8 cellular contexts compared by ENCODE assay signal in the genomic region with DNA sequence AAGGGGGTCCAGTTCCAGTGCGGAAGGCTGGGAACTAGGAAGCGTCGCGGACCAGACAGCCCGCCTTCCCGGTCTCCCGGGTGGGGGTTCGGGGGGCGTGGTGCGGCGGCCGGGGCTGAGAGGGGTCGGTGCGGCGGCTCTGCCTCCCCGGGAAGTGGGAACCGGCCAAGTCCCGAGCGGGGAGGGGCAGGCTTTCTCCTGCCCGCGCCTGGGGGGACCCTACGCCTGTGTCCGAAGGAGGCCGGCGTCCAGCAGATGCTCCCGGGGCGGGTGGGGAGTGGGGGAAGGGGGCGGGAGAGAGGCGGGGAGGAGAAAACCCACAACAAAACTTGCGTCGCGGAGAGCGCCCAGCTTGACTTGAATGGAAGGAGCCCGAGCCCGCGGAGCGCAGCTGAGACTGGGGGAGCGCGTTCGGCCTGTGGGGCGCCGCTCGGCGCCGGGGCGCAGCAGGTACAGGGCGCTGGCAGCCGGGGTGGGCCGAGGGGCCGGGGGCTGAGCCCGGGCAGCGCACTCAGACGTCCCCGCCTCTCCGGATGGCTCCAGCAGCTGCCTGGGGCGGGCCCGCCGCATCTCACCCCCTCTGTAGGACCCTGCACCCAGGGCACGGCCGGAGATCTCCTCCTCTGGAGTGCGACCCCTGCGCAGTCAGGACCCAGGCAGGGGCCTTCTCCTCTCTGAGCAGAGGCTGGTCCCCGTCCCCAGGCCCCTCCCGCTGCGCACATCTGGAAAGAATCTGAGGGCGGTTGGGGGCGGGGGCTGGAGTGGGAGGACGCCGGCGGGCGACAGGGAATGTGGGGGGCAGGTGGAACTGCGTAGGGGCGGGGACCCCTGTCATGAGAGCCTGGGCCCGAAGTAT. TPM values are rescaled to one million over a fixed set of nuclear protein-coding genes. Genes with fewer than 3 reads are reported as not detected.
DNase-seq lines count a peak whose midpoint lies in the region; ATAC-seq and TF ChIP-seq lines count a peak whose summit lies in the region.

Gene PODN, plus strand, starts transcription at position 355 of the 856 bp plus-strand sequence. CDS start 7,643 bp downstream, outside the sequence.

- peaks cover 7% of the 10 kb centered on the region for H3K27me3 ChIP-seq in muscle layer of duodenum (ENCODE audit: low read depth, low read length)

- H3K36me3 ChIP-seq in muscle layer of duodenum (ENCODE audit: control insufficient read depth in 1 of 2, insufficient read depth in 2 of 2, low read length in 2 of 2) = no peaks in the 10 kb centered on the region

- in situ Hi-C loops in G401 (cut with HindIII; ENCODE audit: low sequenced_read_pairs) = no loop called here

- DNase-seq in AG09309 (ENCODE audit: low read depth) (no peak), M059J (ENCODE audit: low read depth) (peak; percentile 12), epithelial cell of esophagus (ENCODE audit: low read depth) (peak; percentile 22), NAMALWA (ENCODE audit: low spot score) (no peak), G401 (ENCODE audit: low spot score) (no peak), NCI-H1092 (lab: John Stamatoyannopoulos, UW) (no peak)

- TF ChIP-seq CTCF in AG09309 (IDR thresholded peaks at IDR 0.05; ENCODE audit: control insufficient read depth, insufficient read depth, low read depth, low read length, missing control alignments) (no peak), epithelial cell of esophagus (IDR thresholded peaks at IDR 0.05; ENCODE audit: insufficient read depth, low read depth, low read length, missing control alignments) (no peak)

- H3K4me1 ChIP-seq in muscle layer of duodenum (ENCODE audit: control insufficient read depth in 1 of 2, insufficient read depth in 2 of 2, low read length in 2 of 2) = peaks cover 0 to 30% of the 10 kb centered on the region in 2 donors

- peak within 1 kb of the TSS; percentile 40 for H3K27ac ChIP-seq in muscle layer of duodenum (ENCODE audit: low read length)

- ATAC-seq in HG02852 (IDR thresholded peaks at IDR 0.05; ENCODE audit: unreplicated experiment) = no peak

- no peaks in the 10 kb centered on the region for H3K9me3 ChIP-seq in muscle layer of duodenum (ENCODE audit: control insufficient read depth in 1 of 2, low read length in 2 of 2)

- H3K4me3 ChIP-seq in AG09309 (ENCODE audit: control insufficient read depth, low read depth, low read length) (peak within 1 kb of the TSS; percentile 68), epithelial cell of esophagus (ENCODE audit: low read length) (peak within 1 kb of the TSS; percentile 16), muscle layer of duodenum (ENCODE audit: low read depth in 1 of 2, low read length in 2 of 2) (peak within 1 kb of the TSS; percentile 45 to 70)

RNA-seq across cellular contexts. Expression of gene PODN, which starts in this region (rescaled TPM):
- total RNA-seq in M059J (2014; rRNA removed; shearing (Covaris generic)) = not detected in 2 replicates
- not detected in 2 replicates for total RNA-seq in G401 (2014; rRNA removed; shearing (Covaris generic))

Comparison
In these comparisons a context has a peak if more than half of its experiments do, and no peak if none do; other contexts are left out.
1. Peak in DNase-seq in M059J; RNA of the gene not detected or under 1 TPM.
2. H3K4me3 ChIP-seq: peak in every context shown above with its lines; median percentile 68 in AG09309; 58 in muscle layer of duodenum; 16 in epithelial cell of esophagus.